13 cellular contexts compared by ENCODE assay signal in genomic region chr17:81929253-81930141, GRCh38. TPM values are rescaled to one million over a fixed set of nuclear protein-coding genes. Genes with fewer than 3 reads are reported as not detected.
A peak's percentile ranks its signal among the peaks of the same experiment; 100 is the strongest.
DNase-seq lines count a peak whose midpoint lies in the region; ATAC-seq, FAIRE-seq and TF ChIP-seq lines count a peak whose summit lies in the region.
"Had no signal": no experiment of that assay in that cellular context is flagged by ENCODE, and none has a peak within 500 bp of the region (broad histone marks: within the 10 kb centered on the region; RNA-seq: fewer than 3 reads in every experiment).

No MANE protein-coding gene starts in this region.

- peak overlapping the region; percentile 90 for H3K4me3 ChIP-seq in A549
- H3K4me3 ChIP-seq in CD8-positive, alpha-beta memory T cell (ENCODE audit: low read length) = no peak overlapping the region

- peak overlapping the region; percentile 83 for H3K4me2 ChIP-seq in A549

- no peaks in the 10 kb centered on the region for H3K36me3 Mint-ChIP-seq in CD8-positive, alpha-beta memory T cell
- H3K36me3 Mint-ChIP-seq in activated B cell treated with CpG ODN at 0.5 μM for 24 hours (ENCODE audit: low read depth) = peaks cover 13% of the 10 kb centered on the region
- no peaks in the 10 kb centered on the region for H3K36me3 Mint-ChIP-seq in memory B cell

- H3K27me3 ChIP-seq in CD8-positive, alpha-beta memory T cell (ENCODE audit: insufficient read depth, low read length, poor library complexity, severe bottlenecking) = peaks cover 7% of the 10 kb centered on the region

- peak overlapping the region in 4 of 7 donors; percentile 13 to 69 (median 55) for H3K4me3 Mint-ChIP-seq in CD8-positive, alpha-beta memory T cell
- H3K4me3 Mint-ChIP-seq in activated B cell treated with CpG ODN at 0.5 μM for 24 hours (peak overlapping the region; percentile 52), memory B cell (peak overlapping the region; percentile 22)

- peak overlapping the region in 1 of 2 experiments; percentile 98; a peak in 4 of 6 replicates for H3K27ac ChIP-seq in A549
- H3K27ac ChIP-seq in CD8-positive, alpha-beta memory T cell (ENCODE audit: low read depth, low read length) = no peak overlapping the region
- H3K27ac ChIP-seq: thoracic aorta had no signal

- TF ChIP-seq CTCF in A549 (IDR thresholded peaks at IDR 0.05) (no peak), activated B cell treated with CpG ODN at 0.5 μM for 24 hours (IDR thresholded peaks at IDR 0.05) (no peak)

- peaks cover 8 to 14% (median 14%) of the 10 kb centered on the region in 3 donors for H3K4me1 Mint-ChIP-seq in CD8-positive, alpha-beta memory T cell
- H3K4me1 Mint-ChIP-seq in activated B cell treated with CpG ODN at 0.5 μM for 24 hours = peaks cover 22% of the 10 kb centered on the region
- peaks cover 9% of the 10 kb centered on the region for H3K4me1 Mint-ChIP-seq in memory B cell

- peaks cover 5 to 16% of the 10 kb centered on the region in 2 donors for H3K27me3 Mint-ChIP-seq in CD8-positive, alpha-beta memory T cell
- H3K27me3 Mint-ChIP-seq in activated B cell treated with CpG ODN at 0.5 μM for 24 hours = peaks cover 8% of the 10 kb centered on the region
- H3K27me3 Mint-ChIP-seq in memory B cell = peaks cover 4% of the 10 kb centered on the region

- no peaks in the 10 kb centered on the region for H3K9me3 Mint-ChIP-seq in CD8-positive, alpha-beta memory T cell
- H3K9me3 Mint-ChIP-seq in activated B cell treated with CpG ODN at 0.5 μM for 24 hours (no peaks in the 10 kb centered on the region), memory B cell (no peaks in the 10 kb centered on the region)

- CTCF ChIA-PET in A549 (lab: Yijun Ruan, JAX) = interaction anchor here (1.0 to 12.8 kb wide), 14 partner anchors 8 to 195 kb away, joined by 4 to 99 read pairs (median 10); partner anchors contain the start of genes CENPX, NOTUM, PCYT2 and PYCR1
- CTCF ChIA-PET in CD8-positive, alpha-beta memory T cell (lab: Charles Lee) = interaction anchor here (0.7 kb wide), 1 partner anchor 30 kb away, joined by 3 read pairs; no protein-coding TSS in a partner anchor
- CTCF ChIA-PET in activated B cell treated with CpG ODN at 0.5 μM for 24 hours (lab: Charles Lee) = no interaction called here

- WGBS in A549 (ENCODE audit: missing lambda C conversion rate) = 91% methylated on average over 28 of the region's 31 CpGs

- no peak for TF ChIP-seq RAD21 in A549 (conservative IDR thresholded peaks at IDR 0.05 in 1 of 2, IDR thresholded peaks at IDR 0.05 in 1 of 2)

- no peak for TF ChIP-seq EP300 in A549 (IDR thresholded peaks at IDR 0.05)

- no peaks in the 10 kb centered on the region for H3K9me3 ChIP-seq in A549
- no peaks in the 10 kb centered on the region for H3K9me3 ChIP-seq in CD8-positive, alpha-beta memory T cell (ENCODE audit: low read length)
- H3K9me3 ChIP-seq: thoracic aorta had no signal

- TF ChIP-seq POLR2A in A549 (IDR thresholded peaks at IDR 0.05; ENCODE audit: low read length) = 0 out of 2 replicates have a peak, but pooled peaks have one; percentile 7

- H3K36me3 ChIP-seq in CD8-positive, alpha-beta memory T cell (ENCODE audit: insufficient read depth, low read length) = no peaks in the 10 kb centered on the region
- H3K36me3 ChIP-seq: thoracic aorta had no signal

- DNase-seq in A549 (ENCODE audit: low read depth in 1 of 2, low spot score in 1 of 2) (no peak), activated B cell treated with CpG ODN at 0.5 μM for 24 hours (no peak), memory B cell (ENCODE audit: low spot score in 2 of 2) (no peak), RCC 7860 (ENCODE audit: low spot score) (no peak), HuH-7.5 (ENCODE audit: low spot score) (no peak), amygdala (lab: John Stamatoyannopoulos, UW) (no peak)
- DNase-seq in CD8-positive, alpha-beta memory T cell = no peak
- DNase-seq: activated effector memory CD4-positive, alpha-beta T cell treated with Interleukin-2 at 50 U/mL for 16 hours; cortex of kidney had no signal

- ATAC-seq in A549 (no peak), activated B cell treated with CpG ODN at 0.5 μM for 24 hours (ENCODE audit: low read depth) (no peak), memory B cell (ENCODE audit: low read depth) (no peak), GM19455 (IDR thresholded peaks at IDR 0.05; ENCODE audit: unreplicated experiment) (no peak)

- peaks cover 26% of the 10 kb centered on the region for H3K4me1 ChIP-seq in A549
- H3K4me1 ChIP-seq in CD8-positive, alpha-beta memory T cell (ENCODE audit: insufficient read depth, low read length) = peaks cover 30% of the 10 kb centered on the region

- intact Hi-C loops in activated B cell treated with CpG ODN at 0.5 μM for 24 hours (cut with micrococcal nuclease) = no loop called here

- H3K27ac Mint-ChIP-seq in CD8-positive, alpha-beta memory T cell = peak overlapping the region in 4 of 8 donors; percentile 40 to 61 (median 58)
- H3K27ac Mint-ChIP-seq in activated B cell treated with CpG ODN at 0.5 μM for 24 hours (no peak overlapping the region), memory B cell (no peak overlapping the region)

- FAIRE-seq in A549 (lab: Jason Lieb, UNC) (no peak), RCC 7860 (lab: Jason Lieb, UNC) (no peak)

- POLR2A ChIA-PET in A549 (lab: Yijun Ruan, JAX) = no interaction called here
- POLR2A ChIA-PET in CD8-positive, alpha-beta memory T cell (lab: Charles Lee) = interaction anchor here (0.7 kb wide), 1 partner anchor 30 kb away, joined by 5 read pairs; no protein-coding TSS in a partner anchor
- POLR2A ChIA-PET in activated B cell treated with CpG ODN at 0.5 μM for 24 hours (lab: Charles Lee) = no interaction called here

TF ChIP-seq in A549, 52 proteins besides CTCF, POLR2A, EP300 and RAD21 (continues in another document):
- TF ChIP-seq HES2 (IDR thresholded peaks at IDR 0.05) (no peak), JUN (IDR thresholded peaks at IDR 0.05) (no peak), BCL3 (IDR thresholded peaks at IDR 0.05) (no peak), GATA3 (IDR thresholded peaks at IDR 0.05; ENCODE audit: borderline replicate concordance) (no peak), SMC3 (IDR thresholded peaks at IDR 0.05) (no peak)

RNA-seq across cellular contexts. Expression of gene MAFG, which starts 2.0 kb away (rescaled TPM):
- polyA plus RNA-seq in A549 (2011; rRNA removed) (41.6 and 47.9 TPM in 2 replicates), A549 (2017; fragmentation: RNase III; extraction: RNeasy Plus Mini Kit Qiagen cat#74134 plus additional on column Dnase treatment) (49.8 to 57.9 TPM (median 52.4 TPM) in 3 replicates)
- 55.5 and 60.4 TPM in 2 replicates for polyA plus RNA-seq in A549 (2012; cell fraction: cytosol; rRNA removed)
- 194 and 235 TPM in 2 replicates for polyA plus RNA-seq in A549 (2012; cell fraction: nucleus; rRNA removed)
- polyA minus RNA-seq in A549 (2011; rRNA and poly(A)+ RNA removed) = 18.1 and 22.6 TPM in 2 replicates
- total RNA-seq in CD8-positive, alpha-beta memory T cell = 10 to 100 TPM; 28.4 to 34.7 TPM
- 2.5 TPM for polyA plus RNA-seq in CD8-positive, alpha-beta memory T cell
- total RNA-seq in activated B cell treated with CpG ODN at 0.5 μM for 24 hours = 27.9 and 30.7 TPM in 2 replicates

RNA-seq across cellular contexts. Expression of gene PYCR1, which starts 7.6 kb away (rescaled TPM):
- polyA plus RNA-seq in A549 (2011; rRNA removed) (77.1 and 81.4 TPM in 2 replicates), A549 (2017; fragmentation: RNase III; extraction: RNeasy Plus Mini Kit Qiagen cat#74134 plus additional on column Dnase treatment) (81.4 to 93.3 TPM (median 87.2 TPM) in 3 replicates)
- 150 and 202 TPM in 2 replicates for polyA plus RNA-seq in A549 (2012; cell fraction: cytosol; rRNA removed)
- 126 and 181 TPM in 2 replicates for polyA plus RNA-seq in A549 (2012; cell fraction: nucleus; rRNA removed)
- polyA minus RNA-seq in A549 (2011; rRNA and poly(A)+ RNA removed) = 94.1 and 104 TPM in 2 replicates
- 100 to 1,000 TPM; 128 to 138 TPM for total RNA-seq in CD8-positive, alpha-beta memory T cell
- 0.63 TPM for polyA plus RNA-seq in CD8-positive, alpha-beta memory T cell
- total RNA-seq in activated B cell treated with CpG ODN at 0.5 μM for 24 hours = 28.5 and 37.2 TPM in 2 replicates

RNA-seq across cellular contexts. Expression of gene SIRT7, which starts 11.5 kb away (rescaled TPM):
- polyA plus RNA-seq in A549 (2011; rRNA removed) = 9.8 and 13.7 TPM in 2 replicates
- polyA plus RNA-seq in A549 (2012; cell fraction: cytosol; rRNA removed) = 29.1 and 29.7 TPM in 2 replicates
- 131 and 141 TPM in 2 replicates for polyA plus RNA-seq in A549 (2012; cell fraction: nucleus; rRNA removed)
- polyA plus RNA-seq in A549 (2017; fragmentation: RNase III; extraction: RNeasy Plus Mini Kit Qiagen cat#74134 plus additional on column Dnase treatment) = 34.0 to 35.2 TPM (median 34.8 TPM) in 3 replicates
- 40.0 and 46.9 TPM in 2 replicates for polyA minus RNA-seq in A549 (2011; rRNA and poly(A)+ RNA removed)
- total RNA-seq in CD8-positive, alpha-beta memory T cell = 10 to 100 TPM; 41.4 to 41.7 TPM
- polyA plus RNA-seq in CD8-positive, alpha-beta memory T cell = 40.1 TPM
- total RNA-seq in activated B cell treated with CpG ODN at 0.5 μM for 24 hours = 57.6 and 66.4 TPM in 2 replicates

RNA-seq across cellular contexts. Expression of gene MYADML2, which starts 17.5 kb away (rescaled TPM):
- polyA plus RNA-seq in A549 (2011; rRNA removed) (not detected in 2 replicates), A549 (2017; fragmentation: RNase III; extraction: RNeasy Plus Mini Kit Qiagen cat#74134 plus additional on column Dnase treatment) (not detected in 3 replicates)
- not detected in 2 replicates for polyA plus RNA-seq in A549 (2012; cell fraction: cytosol; rRNA removed)
- not detected in 2 replicates for polyA plus RNA-seq in A549 (2012; cell fraction: nucleus; rRNA removed)
- polyA minus RNA-seq in A549 (2011; rRNA and poly(A)+ RNA removed) = not detected in 2 replicates
- total RNA-seq in CD8-positive, alpha-beta memory T cell = not detected
- not detected for polyA plus RNA-seq in CD8-positive, alpha-beta memory T cell
- total RNA-seq in activated B cell treated with CpG ODN at 0.5 μM for 24 hours = not detected in 2 replicates
- total RNA-seq: lower leg skin, renal cortical epithelial cell, thoracic aorta had no signal

RNA-seq across cellular contexts. Expression of gene PCYT2, which starts 18.3 kb away (rescaled TPM):
- polyA plus RNA-seq in A549 (2011; rRNA removed) (7.1 and 7.7 TPM in 2 replicates), A549 (2017; fragmentation: RNase III; extraction: RNeasy Plus Mini Kit Qiagen cat#74134 plus additional on column Dnase treatment) (14.8 to 17.0 TPM (median 16.3 TPM) in 3 replicates)
- polyA plus RNA-seq in A549 (2012; cell fraction: cytosol; rRNA removed) = 16.6 and 20.5 TPM in 2 replicates
- 39.2 and 46.7 TPM in 2 replicates for polyA plus RNA-seq in A549 (2012; cell fraction: nucleus; rRNA removed)
- polyA minus RNA-seq in A549 (2011; rRNA and poly(A)+ RNA removed) = 12.4 and 13.8 TPM in 2 replicates
- total RNA-seq in CD8-positive, alpha-beta memory T cell = 10 to 100 TPM; 30.3 to 31.6 TPM
- 35.7 TPM for polyA plus RNA-seq in CD8-positive, alpha-beta memory T cell
- total RNA-seq in activated B cell treated with CpG ODN at 0.5 μM for 24 hours = 40.3 and 44.1 TPM in 2 replicates
